In the genomic region with DNA sequence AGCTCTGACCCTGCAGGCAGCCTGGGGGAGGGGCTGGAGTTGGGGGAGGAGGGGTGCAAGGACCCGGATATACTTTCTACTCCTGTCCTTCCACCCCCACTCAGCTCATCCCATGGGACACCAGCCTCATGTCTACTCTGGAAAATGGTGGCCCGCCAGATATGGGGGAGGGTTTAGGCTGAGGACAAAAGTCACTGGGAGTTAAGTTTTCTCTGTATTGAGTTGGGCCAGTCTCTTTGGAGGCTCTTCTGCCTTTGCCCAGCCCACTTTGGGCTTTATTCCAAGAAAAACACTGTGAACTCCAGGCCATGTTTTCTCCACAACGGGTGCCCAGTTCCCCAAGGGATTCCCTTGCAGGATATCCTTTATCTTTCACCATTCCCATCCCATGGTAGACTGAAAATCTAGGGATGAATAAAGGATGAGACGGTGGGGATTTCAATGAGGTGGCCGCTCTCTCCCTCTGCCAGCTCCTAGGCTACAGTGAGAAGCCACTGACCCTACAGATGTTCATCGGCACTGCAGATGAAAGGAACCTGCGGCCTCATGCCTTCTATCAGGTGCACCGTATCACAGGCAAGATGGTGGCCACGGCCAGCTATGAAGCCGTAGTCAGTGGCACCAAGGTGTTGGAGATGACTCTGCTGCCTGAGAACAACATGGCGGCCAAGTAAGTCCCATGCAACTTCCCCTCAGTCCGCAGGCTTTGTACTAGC, we compare ENCODE assay signal across 1 cellular context.
TF ChIP-seq lines count a peak whose summit lies in the region.

No MANE protein-coding gene starts in this region.

TF ChIP-seq in HepG2, 621 proteins besides CTCF, POLR2A, EP300 and RAD21:
- TF ChIP-seq ZFX (CRISPR knock-in tag; IDR thresholded peaks at IDR 0.05; ENCODE audit: low read depth): 0 out of 2 replicates have a peak, but pooled peaks have one; percentile 15
- TF ChIP-seq ZSCAN9 (CRISPR knock-in tag; IDR thresholded peaks at IDR 0.05; ENCODE audit: borderline replicate concordance): no peak
- 0 out of 2 replicates have a peak, but pooled peaks have one; percentile 14 for TF ChIP-seq KDM2A (CRISPR knock-in tag; IDR thresholded peaks at IDR 0.05; ENCODE audit: borderline replicate concordance, low read depth)
- TF ChIP-seq PRDM15 (CRISPR knock-in tag; IDR thresholded peaks at IDR 0.05): peak; percentile 87
- no peak for TF ChIP-seq BRD4 (CRISPR knock-in tag; IDR thresholded peaks at IDR 0.05)
- TF ChIP-seq, protein P1, sequence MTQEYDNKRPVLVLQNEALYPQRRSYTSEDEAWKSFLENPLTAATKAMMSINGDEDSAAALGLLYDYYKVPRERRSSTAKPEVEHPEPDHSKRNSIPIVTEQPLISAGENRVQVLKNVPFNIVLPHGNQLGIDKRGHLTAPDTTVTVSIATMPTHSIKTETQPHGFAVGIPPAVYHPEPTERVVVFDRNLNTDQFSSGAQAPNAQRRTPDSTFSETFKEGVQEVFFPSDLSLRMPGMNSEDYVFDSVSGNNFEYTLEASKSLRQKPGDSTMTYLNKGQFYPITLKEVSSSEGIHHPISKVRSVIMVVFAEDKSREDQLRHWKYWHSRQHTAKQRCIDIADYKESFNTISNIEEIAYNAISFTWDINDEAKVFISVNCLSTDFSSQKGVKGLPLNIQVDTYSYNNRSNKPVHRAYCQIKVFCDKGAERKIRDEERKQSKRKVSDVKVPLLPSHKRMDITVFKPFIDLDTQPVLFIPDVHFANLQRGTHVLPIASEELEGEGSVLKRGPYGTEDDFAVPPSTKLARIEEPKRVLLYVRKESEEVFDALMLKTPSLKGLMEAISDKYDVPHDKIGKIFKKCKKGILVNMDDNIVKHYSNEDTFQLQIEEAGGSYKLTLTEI (CRISPR knock-in tag; conservative IDR thresholded peaks at IDR 0.05): no peak
- no peak for TF ChIP-seq HIVEP1 (CRISPR knock-in tag; IDR thresholded peaks at IDR 0.05)
- no peak for TF ChIP-seq AKNA (CRISPR knock-in tag; IDR thresholded peaks at IDR 0.05; ENCODE audit: borderline replicate concordance)
- TF ChIP-seq ZNF720 (CRISPR knock-in tag; IDR thresholded peaks at IDR 0.05): no peak
- 0 out of 2 replicates have a peak, but pooled peaks have one; percentile 35 for TF ChIP-seq ZNF605 (CRISPR knock-in tag; IDR thresholded peaks at IDR 0.05)
